In genomic region chrX:72011734-72012133, GRCh38 we compare ENCODE assay signal across 7 cellular contexts.
"Had no signal": no experiment of that assay in that cellular context is flagged by ENCODE, and none has a peak within 500 bp of the region (broad histone marks: within the 10 kb centered on the region; RNA-seq: fewer than 3 reads in every experiment).

No MANE protein-coding gene starts in this region.

- FAIRE-seq: GM12878, GM12891, GM12892, GM18507, GM19239 had no signal

- ATAC-seq: GM12878 had no signal

- DNase-seq: GDM1, GF-D8 had no signal

- H3K4me3 ChIP-seq: GM12878 had no signal
